8 cellular contexts compared by ENCODE assay signal in genomic region chr22:28801845-28802594, GRCh38. TPM values are rescaled to one million over a fixed set of nuclear protein-coding genes. Genes with fewer than 3 reads are reported as not detected.
DNase-seq lines count a peak whose midpoint lies in the region; ATAC-seq, FAIRE-seq and TF ChIP-seq lines count a peak whose summit lies in the region.

No MANE protein-coding gene starts in this region.

- WGBS in A549 (ENCODE audit: missing lambda C conversion rate) = 55% methylated on average over 14 of the region's 14 CpGs

- no peak for ATAC-seq in A549
- ATAC-seq in activated T-helper 17 cell treated with anti-CD3 and anti-CD28 coated beads, Interleukin-2, amount 50 U/mL, for 72 hours (replicated peaks) = no peak
- ATAC-seq in lower lobe of right lung = no peak
- ATAC-seq in HG03159 (IDR thresholded peaks at IDR 0.05; ENCODE audit: unreplicated experiment) = no peak

- FAIRE-seq in A549 (lab: Jason Lieb, UNC) = no peak

- H3K4me2 ChIP-seq in A549 = peak overlapping the region; percentile 81

- peak overlapping the region; percentile 91 to 100 for H3K27ac ChIP-seq in A549
- H3K27ac ChIP-seq in lower lobe of right lung = peak overlapping the region; percentile 100
- H3K27ac ChIP-seq in uterus = peak overlapping the region; percentile 100

- H3K4me1 ChIP-seq in A549 = peaks cover 21% of the 10 kb centered on the region; the same call in 2 of the 3 replicates
- H3K4me1 ChIP-seq in lower lobe of right lung = peaks cover 45% of the 10 kb centered on the region
- H3K4me1 ChIP-seq in uterus = peaks cover 0 to 4% of the 10 kb centered on the region in 2 donors

- peaks cover under 1% of the 10 kb centered on the region for H3K4me1 Mint-ChIP-seq in activated T-helper 17 cell treated with anti-CD3 and anti-CD28 coated beads, Interleukin-2, amount 50 U/mL, for 72 hours

- H3K27me3 ChIP-seq in lower lobe of right lung (ENCODE audit: low read depth) = no peaks in the 10 kb centered on the region
- H3K27me3 ChIP-seq in uterus = no peaks in the 10 kb centered on the region

- CTCF ChIA-PET in A549 (lab: Yijun Ruan, JAX) = interaction anchor here (0.7 to 3.0 kb wide), 5 partner anchors 27 to 725 kb away, joined by 3 to 13 read pairs (median 4); no protein-coding TSS in a partner anchor

- intact Hi-C loops in lower lobe of right lung (cut with DNase I) (no loop called here), uterus (cut with DNase I; ENCODE audit: low total_unique reads) (no loop called here)

- H3K27ac Mint-ChIP-seq in activated T-helper 17 cell treated with anti-CD3 and anti-CD28 coated beads, Interleukin-2, amount 50 U/mL, for 72 hours = peak overlapping the region; percentile 82

- TF ChIP-seq CTCF in A549 (IDR thresholded peaks at IDR 0.05) (no peak), HFF-Myc (IDR thresholded peaks at IDR 0.05; ENCODE audit: low read depth, low read length, missing control alignments) (no peak), lower lobe of right lung (IDR thresholded peaks at IDR 0.05) (no peak), uterus (IDR thresholded peaks at IDR 0.05) (no peak)

- no peak for TF ChIP-seq EP300 in A549 (IDR thresholded peaks at IDR 0.05)

- H3K27me3 Mint-ChIP-seq in activated T-helper 17 cell treated with anti-CD3 and anti-CD28 coated beads, Interleukin-2, amount 50 U/mL, for 72 hours = no peaks in the 10 kb centered on the region

- DNase-seq in A549 (ENCODE audit: low read depth in 1 of 2, low spot score in 1 of 2) = no peak
- no peak for DNase-seq in HFF-Myc (ENCODE audit: extremely low read depth, low read depth)
- no peak for DNase-seq in lower lobe of right lung
- DNase-seq in uterus = peak in 1 of 2 donors; percentile 39
- DNase-seq in activated gamma-delta T cell (lab: John Stamatoyannopoulos, UW) = no peak
- DNase-seq in A172 (ENCODE audit: low spot score) = no peak

- H3K9me3 ChIP-seq in A549 (no peaks in the 10 kb centered on the region), lower lobe of right lung (no peaks in the 10 kb centered on the region), uterus (no peaks in the 10 kb centered on the region)

- H3K4me3 ChIP-seq in A549 (no peak overlapping the region; the same call in 2 of the 3 replicates), HFF-Myc (replicated peaks; ENCODE audit: low read depth, low read length) (peak overlapping the region; percentile 94), lower lobe of right lung (peak overlapping the region; percentile 65), uterus (peak overlapping the region in 1 of 2 donors; percentile 92)

- TF ChIP-seq POLR2A in A549 (IDR thresholded peaks at IDR 0.05; ENCODE audit: low read length) (no peak), uterus (IDR thresholded peaks at IDR 0.05) (no peak)

- H3K36me3 ChIP-seq in lower lobe of right lung (peaks cover 17% of the 10 kb centered on the region), uterus (no peaks in the 10 kb centered on the region)

- peaks cover 29% of the 10 kb centered on the region for H3K36me3 Mint-ChIP-seq in activated T-helper 17 cell treated with anti-CD3 and anti-CD28 coated beads, Interleukin-2, amount 50 U/mL, for 72 hours (ENCODE audit: low read depth)

- H3K4me3 Mint-ChIP-seq in activated T-helper 17 cell treated with anti-CD3 and anti-CD28 coated beads, Interleukin-2, amount 50 U/mL, for 72 hours = peak overlapping the region; percentile 87

- H3K9me3 Mint-ChIP-seq in activated T-helper 17 cell treated with anti-CD3 and anti-CD28 coated beads, Interleukin-2, amount 50 U/mL, for 72 hours = no peaks in the 10 kb centered on the region

- TF ChIP-seq RAD21 in A549 (conservative IDR thresholded peaks at IDR 0.05 in 1 of 2, IDR thresholded peaks at IDR 0.05 in 1 of 2) = no peak

- POLR2A ChIA-PET in A549 (lab: Yijun Ruan, JAX) = interaction anchor here (0.6 kb wide), 1 partner anchor 23 kb away, joined by 8 read pairs; no protein-coding TSS in a partner anchor

TF ChIP-seq in A549, 52 proteins besides CTCF, POLR2A, EP300 and RAD21:
- no peak for TF ChIP-seq HOXB13 (CRISPR knock-in tag; IDR thresholded peaks at IDR 0.05; ENCODE audit: low read depth)
- no peak for TF ChIP-seq HEYL (CRISPR knock-in tag; IDR thresholded peaks at IDR 0.05)
- no peak for TF ChIP-seq E2F6 (IDR thresholded peaks at IDR 0.05; ENCODE audit: borderline replicate concordance, low read depth)
- TF ChIP-seq FOSL2 (IDR thresholded peaks at IDR 0.05) = no peak
- TF ChIP-seq FOSL2 (CRISPR knock-in tag; IDR thresholded peaks at IDR 0.05) = no peak

RNA-seq across cellular contexts. Expression of gene XBP1, which starts 1.7 kb away (rescaled TPM):
- polyA plus RNA-seq in A549 (2011; rRNA removed) = 172 and 207 TPM in 2 replicates
- 29.2 and 32.2 TPM in 2 replicates for polyA plus RNA-seq in A549 (2012; cell fraction: cytosol; rRNA removed)
- polyA plus RNA-seq in A549 (2012; cell fraction: nucleus; rRNA removed) = 32.1 and 37.9 TPM in 2 replicates
- 30.0 to 34.1 TPM (median 32.7 TPM) in 3 replicates for polyA plus RNA-seq in A549 (2017; fragmentation: RNase III; extraction: RNeasy Plus Mini Kit Qiagen cat#74134 plus additional on column Dnase treatment)
- polyA minus RNA-seq in A549 (2011; rRNA and poly(A)+ RNA removed) = 160 and 223 TPM in 2 replicates
- 10 to 100 TPM; 55.4 to 62.3 TPM for total RNA-seq in activated T-helper 17 cell treated with anti-CD3 and anti-CD28 coated beads, Interleukin-2, amount 50 U/mL, for 72 hours
- 216 TPM for total RNA-seq in lower lobe of right lung
- total RNA-seq in uterus = 100 to 1,000 TPM in 3 of 4 donors, 10 to 100 TPM in 1; 64.0 to 231 (median 163) TPM
- 47.4 and 52.1 TPM in 2 replicates for total RNA-seq in A172 (2014; rRNA removed; shearing (Covaris generic))

RNA-seq across cellular contexts. Expression of gene CCDC117, which starts 29.5 kb away (rescaled TPM):
- 15.7 and 24.1 TPM in 2 replicates for polyA plus RNA-seq in A549 (2011; rRNA removed)
- 3.1 and 3.8 TPM in 2 replicates for polyA plus RNA-seq in A549 (2012; cell fraction: cytosol; rRNA removed)
- polyA plus RNA-seq in A549 (2012; cell fraction: nucleus; rRNA removed) = 1.7 and 2.4 TPM in 2 replicates
- polyA plus RNA-seq in A549 (2017; fragmentation: RNase III; extraction: RNeasy Plus Mini Kit Qiagen cat#74134 plus additional on column Dnase treatment) = 10.1 to 12.2 TPM (median 11.0 TPM) in 3 replicates
- 4.2 and 6.6 TPM in 2 replicates for polyA minus RNA-seq in A549 (2011; rRNA and poly(A)+ RNA removed)
- 10 to 100 TPM; 16.0 to 20.0 TPM for total RNA-seq in activated T-helper 17 cell treated with anti-CD3 and anti-CD28 coated beads, Interleukin-2, amount 50 U/mL, for 72 hours
- 21.4 TPM for total RNA-seq in lower lobe of right lung
- 10 to 100 TPM; 13.8 to 49.8 (median 19.5) TPM for total RNA-seq in uterus
- total RNA-seq in A172 (2014; rRNA removed; shearing (Covaris generic)) = 22.3 and 24.3 TPM in 2 replicates
